ENCODE assay signal across 18 cellular contexts in the genomic region with DNA sequence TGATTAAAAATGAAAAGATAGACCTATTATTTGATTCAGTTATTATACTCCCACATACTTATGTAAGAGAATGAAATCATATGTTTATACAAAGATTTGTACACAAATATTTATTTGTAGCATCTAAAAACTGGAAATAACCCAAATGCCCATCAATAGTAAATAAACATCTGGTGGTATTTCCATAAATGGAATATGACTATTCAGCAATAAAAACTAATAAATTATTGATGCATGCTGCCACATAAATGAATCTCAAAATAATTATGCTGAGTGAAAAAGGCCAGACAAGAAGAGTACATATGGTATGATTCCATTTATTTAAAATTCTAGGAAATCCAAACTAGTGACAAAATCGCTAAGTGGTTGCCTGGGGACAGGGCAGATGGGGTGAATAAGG. TPM values are rescaled to one million over a fixed set of nuclear protein-coding genes. Genes with fewer than 3 reads are reported as not detected.
DNase-seq lines count a peak whose midpoint lies in the region; ATAC-seq, FAIRE-seq and TF ChIP-seq lines count a peak whose summit lies in the region.
"Had no signal": no experiment of that assay in that cellular context is flagged by ENCODE, and none has a peak within 500 bp of the region (broad histone marks: within the 10 kb centered on the region; RNA-seq: fewer than 3 reads in every experiment).

No MANE protein-coding gene starts in this region.

- H3K4me3 Mint-ChIP-seq in endothelial cell (ENCODE audit: unreplicated experiment) (peak overlapping the region; percentile 40), immature natural killer cell (no peak overlapping the region)
- H3K4me3 Mint-ChIP-seq: CD4-positive, alpha-beta memory T cell; GM23338; H9 had no signal

- H3K27ac ChIP-seq in A549 (no peak overlapping the region), SK-N-MC (peak overlapping the region; percentile 49; the same call in 1 of the 2 replicates)

- ATAC-seq in A549 (no peak), GM18873 (IDR thresholded peaks at IDR 0.05; ENCODE audit: low FRiP score, unreplicated experiment) (no peak)
- ATAC-seq: GM23338, HCT116 had no signal

- 4% methylated on average over 1 of the region's 1 CpG for WGBS in A549 (ENCODE audit: missing lambda C conversion rate)

- H3K36me3 ChIP-seq in SK-N-MC (ENCODE audit: insufficient read depth, low read length) = peaks cover 3% of the 10 kb centered on the region; the same call in 1 of the 2 replicates

- H3K36me3 Mint-ChIP-seq in endothelial cell (ENCODE audit: low read depth, unreplicated experiment) (peaks cover 37% of the 10 kb centered on the region), immature natural killer cell (no peaks in the 10 kb centered on the region)

- FAIRE-seq in A549 (lab: Jason Lieb, UNC) = no peak
- FAIRE-seq: GM12892, GM19239 had no signal

- DNase-seq in A549 (ENCODE audit: low read depth in 1 of 2, low spot score in 1 of 2) (no peak), SK-N-MC (ENCODE audit: low read depth, low spot score) (no peak), endothelial cell (ENCODE audit: low spot score) (no peak), retina (no peak), immature natural killer cell (no peak)
- DNase-seq: 8988T; C1 segment of cervical spinal cord; Calu3; CD4-positive, alpha-beta memory T cell; COR-L47; DMS53; DMS79 treated with DMSO at 0.1 percent for 48 hours; H9 had no signal

- no peak overlapping the region for H3K9ac ChIP-seq in SK-N-MC (ENCODE audit: insufficient read length)

- no peak for TF ChIP-seq CTCF in A549 (IDR thresholded peaks at IDR 0.05)
- TF ChIP-seq CTCF in endothelial cell (IDR thresholded peaks at IDR 0.05; ENCODE audit: unreplicated experiment) = no peak

- no peaks in the 10 kb centered on the region for H3K9me3 Mint-ChIP-seq in endothelial cell (ENCODE audit: unreplicated experiment)
- peaks cover 2 to 15% (median 12%) of the 10 kb centered on the region in 6 donors for H3K9me3 Mint-ChIP-seq in immature natural killer cell

- POLR2A ChIA-PET in A549 (lab: Yijun Ruan, JAX) = no interaction called here

- no peak overlapping the region for H3K27ac Mint-ChIP-seq in endothelial cell (ENCODE audit: unreplicated experiment)
- H3K27ac Mint-ChIP-seq in immature natural killer cell = no peak overlapping the region
- H3K27ac Mint-ChIP-seq: CD4-positive, alpha-beta memory T cell had no signal

- CTCF ChIA-PET in A549 (lab: Yijun Ruan, JAX) = no interaction called here

- H3K4me2 ChIP-seq in A549 = no peak overlapping the region

- H3K27me3 Mint-ChIP-seq in endothelial cell (ENCODE audit: unreplicated experiment) (peaks cover 10% of the 10 kb centered on the region), immature natural killer cell (ENCODE audit: low read depth in 3 of 3) (peaks cover 0 to 4% (median 2%) of the 10 kb centered on the region in 3 donors)

- H3K4me3 ChIP-seq in A549 (no peak overlapping the region), SK-N-MC (no peak overlapping the region)
- H3K4me3 ChIP-seq: GM23338 had no signal

- no peak for TF ChIP-seq RAD21 in A549 (conservative IDR thresholded peaks at IDR 0.05 in 1 of 2, IDR thresholded peaks at IDR 0.05 in 1 of 2)

- peaks cover 6% of the 10 kb centered on the region; the same call in 1 of the 3 replicates for H3K9me3 ChIP-seq in A549
- no peaks in the 10 kb centered on the region for H3K9me3 ChIP-seq in SK-N-MC (ENCODE audit: low read depth, low read length)

- no peak for TF ChIP-seq POLR2A in A549 (IDR thresholded peaks at IDR 0.05; ENCODE audit: low read length)

- TF ChIP-seq EP300 in A549 (IDR thresholded peaks at IDR 0.05) = no peak

- H3K4me1 Mint-ChIP-seq in endothelial cell (ENCODE audit: unreplicated experiment) = peaks cover 28% of the 10 kb centered on the region
- H3K4me1 Mint-ChIP-seq in immature natural killer cell = no peaks in the 10 kb centered on the region

- no peaks in the 10 kb centered on the region for H3K4me1 ChIP-seq in A549

TF ChIP-seq in A549, 52 proteins besides CTCF, POLR2A, EP300 and RAD21:
- TF ChIP-seq EHMT2 (IDR thresholded peaks at IDR 0.05; ENCODE audit: low read depth) (no peak), MAFK (IDR thresholded peaks at IDR 0.05; ENCODE audit: partially characterized antibody) (peak; percentile 34)

RNA-seq across cellular contexts. Expression of gene JAM3, which starts 41.4 kb away (rescaled TPM):
- polyA plus RNA-seq in A549 (2011; rRNA removed) (2.6 and 5.2 TPM in 2 replicates), A549 (2017; fragmentation: RNase III; extraction: RNeasy Plus Mini Kit Qiagen cat#74134 plus additional on column Dnase treatment) (4.0 to 4.6 TPM (median 4.1 TPM) in 3 replicates), immature natural killer cell (1 to 10 TPM in 2 of 3 donors, not detected in 1; 1.6 to 1.9 TPM)
- polyA plus RNA-seq in A549 (2012; cell fraction: cytosol; rRNA removed) = 1.9 and 2.2 TPM in 2 replicates
- polyA plus RNA-seq in A549 (2012; cell fraction: nucleus; rRNA removed) = 1.5 and 2.4 TPM in 2 replicates
- polyA minus RNA-seq in A549 (2011; rRNA and poly(A)+ RNA removed) = 1.5 and 1.8 TPM in 2 replicates
- total RNA-seq in endothelial cell (ENCODE audit: unreplicated experiment) = 438 TPM
- total RNA-seq: Calu3 had no signal
